In the genomic region with DNA sequence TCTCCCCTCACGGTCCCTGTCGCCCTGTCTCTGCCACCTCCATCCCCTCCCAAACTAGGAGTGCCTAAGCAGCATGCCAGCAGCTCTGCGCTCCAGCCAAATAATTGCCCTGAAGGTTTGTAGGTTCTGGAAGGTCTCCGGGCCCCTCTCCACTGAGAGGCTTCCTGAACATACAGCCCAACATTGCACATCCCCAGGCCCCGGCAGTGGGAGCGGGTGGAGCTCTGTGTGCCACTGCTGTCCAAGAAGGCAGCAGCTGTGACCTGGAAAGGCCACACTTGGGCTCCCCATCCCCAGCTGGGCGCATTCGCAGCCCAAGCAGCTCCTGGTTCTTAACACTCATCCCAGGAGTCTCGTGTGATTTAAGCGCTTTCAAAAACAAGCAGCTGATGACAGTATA, we compare ENCODE assay signal across 34 cellular contexts.
"Had no signal": no experiment of that assay in that cellular context is flagged by ENCODE, and none has a peak within 500 bp of the region (broad histone marks: within the 10 kb centered on the region; RNA-seq: fewer than 3 reads in every experiment).

No MANE protein-coding gene starts in this region.

- H3K4me1 ChIP-seq: ascending aorta had no signal

- DNase-seq: activated CD4-positive, alpha-beta memory T cell treated with anti-CD3 and anti-CD28 coated beads, Interleukin-2, amount 10 ng/mL, durations not matched to agents 7 days and 5 days; activated CD4-positive, alpha-beta T cell treated with anti-CD3 and anti-CD28 coated beads for 1 hour; activated CD4-positive, alpha-beta T cell treated with anti-CD3 and anti-CD28 coated beads for 48 hours; activated CD4-positive, CD25-positive, alpha-beta regulatory T cell; activated CD8-positive, alpha-beta memory T cell treated with anti-CD3 and anti-CD28 coated beads for 24 hours; activated CD8-positive, alpha-beta memory T cell treated with anti-CD3 and anti-CD28 coated beads, Interleukin-2, amount 10 ng/mL, durations not matched to agents 7 days and 5 days; activated CD8-positive, alpha-beta memory T cell treated with anti-CD3 and anti-CD28 coated beads, Interleukin-2, amount 50 U/mL, for 48 hours; activated effector memory CD4-positive, alpha-beta T cell treated with anti-CD3 and anti-CD28 coated beads, Interleukin-2, amount 50 U/mL, for 16 hours; activated naive CD4-positive, alpha-beta T cell; activated naive CD4-positive, alpha-beta T cell treated with anti-CD3 and anti-CD28 coated beads, Interleukin-2, amount 50 U/mL, for 16 hours; activated naive CD8-positive, alpha-beta T cell treated with anti-CD3 and anti-CD28 coated beads for 36 hours; activated T-cell treated with anti-CD3 and anti-CD28 coated beads, Interleukin-2, amount 50 U/mL, for 72 hours; amygdala; Kasumi-1; KG1; MG63; NCI-H1048; NCI-H1105 treated with DMSO at 0.1 percent for 48 hours; NCI-H1436; NCI-H1694 treated with DMSO at 0.1 percent for 48 hours; NCI-H2029; NCI-H2171; NCI-H510A; NCI-H526; NK-92 treated with Interleukin-12 subunit alpha and Interleukin-12 subunit beta, amount 100 ng/mL, for 24 hours; PC-9; Right ventricle myocardium superior; SW 1271; T-helper 1 cell; T-helper 2 cell; T-helper 9 cell had no signal

- H3K4me2 ChIP-seq: PC-9 had no signal

- H3K27me3 ChIP-seq: ascending aorta, cardiac muscle cell, MG63 had no signal

- H3K36me3 ChIP-seq: MG63 had no signal

- H2AFZ ChIP-seq: PC-9 had no signal

- H3K9me3 ChIP-seq: ascending aorta, MG63 had no signal

- H3K4me3 ChIP-seq: ascending aorta, cardiac muscle cell, MG63, PC-9 had no signal

- H3K27ac ChIP-seq: ascending aorta, cardiac muscle cell, PC-9, VCaP had no signal
